ENCODE assay signal across 23 cellular contexts in the genomic region with DNA sequence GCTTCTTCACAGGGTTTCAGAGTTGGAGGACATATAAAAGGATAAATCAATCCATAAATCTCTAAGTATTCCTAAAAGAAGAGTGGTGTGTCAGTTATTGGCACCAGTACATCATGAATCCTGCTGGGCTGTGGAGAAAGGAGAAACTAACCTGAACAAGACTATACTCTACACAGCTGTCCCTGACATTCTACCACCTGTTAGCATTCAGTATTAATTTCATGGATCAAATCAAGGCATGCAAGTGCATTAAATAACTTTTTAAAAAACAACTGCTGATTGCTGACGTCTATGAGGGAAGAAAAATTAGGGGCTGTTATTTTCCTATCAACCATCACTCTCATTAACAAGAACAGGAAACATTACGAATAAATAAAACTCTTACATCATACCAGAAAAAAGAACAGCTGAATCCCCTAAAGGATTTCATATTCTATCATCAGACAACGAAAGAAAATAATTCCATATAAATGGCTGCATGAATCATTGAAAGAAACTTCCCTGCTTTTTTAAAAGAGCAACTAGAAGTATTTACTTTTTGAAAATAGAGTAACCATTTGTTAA.
"Had no signal": no experiment of that assay in that cellular context is flagged by ENCODE, and none has a peak within 500 bp of the region (broad histone marks: within the 10 kb centered on the region; RNA-seq: fewer than 3 reads in every experiment).

No MANE protein-coding gene starts in this region.

- H3K4me3 Mint-ChIP-seq: activated CD8-positive, alpha-beta T cell treated with anti-CD3 and anti-CD28 coated beads for 36 hours; activated naive CD4-positive, alpha-beta T cell treated with anti-CD3 and anti-CD28 coated beads, Interleukin-2, amount 50 U/mL, for 24 hours; nephron progenitor cell; stimulated activated effector memory CD8-positive, alpha-beta T cell treated with anti-CD3 and anti-CD28 coated beads, Interleukin-12 subunit alpha, Interleukin-12 subunit beta, amount 100 ng/mL, for 72 hours; stimulated activated naive CD8-positive, alpha-beta T cell treated with anti-CD3 and anti-CD28 coated beads, Interleukin-15, Interleukin-2, amounts not matched to agents 100 ng/mL and 50 ng/mL, for 24 hours; type B pancreatic cell; WTC11 had no signal

- H3K4me3 ChIP-seq: body of pancreas, left lung, lower lobe of right lung, right lobe of liver, uterus had no signal

- H3K4me1 Mint-ChIP-seq: stimulated activated effector memory CD8-positive, alpha-beta T cell treated with anti-CD3 and anti-CD28 coated beads, Interleukin-12 subunit alpha, Interleukin-12 subunit beta, amount 100 ng/mL, for 72 hours had no signal

- H3K27me3 Mint-ChIP-seq: activated CD8-positive, alpha-beta T cell treated with anti-CD3 and anti-CD28 coated beads for 36 hours; activated naive CD4-positive, alpha-beta T cell treated with anti-CD3 and anti-CD28 coated beads, Interleukin-2, amount 50 U/mL, for 24 hours; stimulated activated naive CD8-positive, alpha-beta T cell treated with anti-CD3 and anti-CD28 coated beads, Interleukin-15, Interleukin-2, amounts not matched to agents 100 ng/mL and 50 ng/mL, for 24 hours; type B pancreatic cell had no signal

- H3K27me3 ChIP-seq: body of pancreas, left lung, neutrophil, right lobe of liver, uterus had no signal

- H3K36me3 ChIP-seq: uterus had no signal

- H3K4me1 ChIP-seq: lower lobe of right lung, right lobe of liver, uterus had no signal

- H3K36me3 Mint-ChIP-seq: WTC11 had no signal

- DNase-seq: activated CD4-positive, alpha-beta T cell treated with anti-CD3 and anti-CD28 coated beads, Interleukin-2, amount 50 U/mL, for 1 hour; activated CD8-positive, alpha-beta T cell treated with anti-CD3 and anti-CD28 coated beads for 36 hours; activated T-cell treated with anti-CD3 and anti-CD28 coated beads, Interleukin-2, amount 50 U/mL, for 48 hours; aorta; body of pancreas; foreskin melanocyte; left lung; lower lobe of right lung; mesendoderm; nephron progenitor cell; right lobe of liver; small intestine; stimulated activated CD4-positive, alpha-beta T cell treated with anti-CD3 and anti-CD28 coated beads, Interleukin-4, amount 100 ng/mL, for 24 hours; T-helper 2 cell; uterus had no signal

- H3K9me3 ChIP-seq: body of pancreas, left lung, lower lobe of right lung, neutrophil, right lobe of liver, uterus had no signal

- ATAC-seq: activated CD8-positive, alpha-beta T cell treated with anti-CD3 and anti-CD28 coated beads for 36 hours; body of pancreas; esophagus mucosa; left lung; lower lobe of right lung; right lobe of liver; stimulated activated effector memory CD8-positive, alpha-beta T cell treated with anti-CD3 and anti-CD28 coated beads, Interleukin-12 subunit alpha, Interleukin-12 subunit beta, amount 100 ng/mL, for 72 hours; WTC11 had no signal

- H3K27ac ChIP-seq: body of pancreas, left lung, lower lobe of right lung, neutrophil, right lobe of liver, uterus had no signal

- H3K9me3 Mint-ChIP-seq: activated CD8-positive, alpha-beta T cell treated with anti-CD3 and anti-CD28 coated beads for 36 hours; activated T-helper 2 cell treated with anti-CD3 and anti-CD28 coated beads, Interferon-gamma antibody, Interleukin-2, Interleukin-4, amounts not matched to agents 10 μg/mL and 5 μg/mL and 100 μg/mL, durations not matched to agents 14 hours and 24 hours and 36 hours; nephron progenitor cell; stimulated activated effector memory CD8-positive, alpha-beta T cell treated with anti-CD3 and anti-CD28 coated beads, Interleukin-12 subunit alpha, Interleukin-12 subunit beta, amount 100 ng/mL, for 72 hours; stimulated activated naive CD8-positive, alpha-beta T cell treated with anti-CD3 and anti-CD28 coated beads, Interleukin-15, Interleukin-2, amounts not matched to agents 100 ng/mL and 50 ng/mL, for 24 hours; type B pancreatic cell; WTC11 had no signal

- H3K27ac Mint-ChIP-seq: activated CD8-positive, alpha-beta T cell treated with anti-CD3 and anti-CD28 coated beads for 36 hours; activated T-helper 2 cell treated with anti-CD3 and anti-CD28 coated beads, Interferon-gamma antibody, Interleukin-2, Interleukin-4, amounts not matched to agents 10 μg/mL and 5 μg/mL and 100 μg/mL, durations not matched to agents 14 hours and 24 hours and 36 hours; nephron progenitor cell; stimulated activated effector memory CD8-positive, alpha-beta T cell treated with anti-CD3 and anti-CD28 coated beads, Interleukin-12 subunit alpha, Interleukin-12 subunit beta, amount 100 ng/mL, for 72 hours; stimulated activated naive CD8-positive, alpha-beta T cell treated with anti-CD3 and anti-CD28 coated beads, Interleukin-15, Interleukin-2, amounts not matched to agents 100 ng/mL and 50 ng/mL, for 24 hours; type B pancreatic cell; WTC11 had no signal
